14 cellular contexts compared by ENCODE assay signal in genomic region chr10:90993340-90993739, GRCh38.
DNase-seq lines count a peak whose midpoint lies in the region; ATAC-seq and TF ChIP-seq lines count a peak whose summit lies in the region.
"Had no signal": no experiment of that assay in that cellular context is flagged by ENCODE, and none has a peak within 500 bp of the region (broad histone marks: within the 10 kb centered on the region; RNA-seq: fewer than 3 reads in every experiment).

No MANE protein-coding gene starts in this region.

- no peaks in the 10 kb centered on the region for H3K36me3 ChIP-seq in CD8-positive, alpha-beta memory T cell (ENCODE audit: insufficient read depth, low read length)
- H3K36me3 ChIP-seq: BE2C, transverse colon had no signal

- H3K27ac Mint-ChIP-seq in CD8-positive, alpha-beta memory T cell: no peak overlapping the region

- no peaks in the 10 kb centered on the region for H3K4me1 ChIP-seq in CD8-positive, alpha-beta memory T cell (ENCODE audit: insufficient read depth, low read length)
- H3K4me1 ChIP-seq: transverse colon had no signal

- POLR2A ChIA-PET in CD8-positive, alpha-beta memory T cell (lab: Charles Lee): no interaction called here

- H3K4me1 Mint-ChIP-seq in CD8-positive, alpha-beta memory T cell: no peaks in the 10 kb centered on the region

- H3K9me3 ChIP-seq in CD8-positive, alpha-beta memory T cell (ENCODE audit: low read length): no peaks in the 10 kb centered on the region
- H3K9me3 ChIP-seq: BE2C, transverse colon had no signal

- no peaks in the 10 kb centered on the region for H3K27me3 ChIP-seq in CD8-positive, alpha-beta memory T cell (ENCODE audit: insufficient read depth, low read length, poor library complexity, severe bottlenecking)
- H3K27me3 ChIP-seq: BE2C had no signal

- peak overlapping the region; percentile 26 for H3K4me3 ChIP-seq in coronary artery
- no peak overlapping the region for H3K4me3 ChIP-seq in CD8-positive, alpha-beta memory T cell (ENCODE audit: low read length)
- H3K4me3 ChIP-seq: PC-9, transverse colon had no signal

- CTCF ChIA-PET in CD8-positive, alpha-beta memory T cell (lab: Charles Lee): interaction anchor here (1.1 kb wide), 1 partner anchor 257 kb away, joined by 3 read pairs; no protein-coding TSS in a partner anchor

- TF ChIP-seq CTCF in AG09319 (IDR thresholded peaks at IDR 0.05; ENCODE audit: low read depth, low read length) (no peak), coronary artery (IDR thresholded peaks at IDR 0.05) (no peak)

- no peak overlapping the region for H3K4me3 Mint-ChIP-seq in CD8-positive, alpha-beta memory T cell

- H3K27ac ChIP-seq in coronary artery: no peak overlapping the region
- no peak overlapping the region for H3K27ac ChIP-seq in CD8-positive, alpha-beta memory T cell (ENCODE audit: low read depth, low read length)
- H3K27ac ChIP-seq: PC-9, transverse colon had no signal

- peak; percentile 18 for DNase-seq in AG09319 (ENCODE audit: extremely low read depth, low read depth)
- no peak for DNase-seq in coronary artery (ENCODE audit: low spot score)
- DNase-seq in CD8-positive, alpha-beta memory T cell: no peak
- no peak for DNase-seq in DMS153 treated with DMSO at 0.1 percent for 48 hours (lab: John Stamatoyannopoulos, UW; ENCODE audit: unreplicated experiment)
- DNase-seq in UCSD-AML1 (lab: John Stamatoyannopoulos, UW; ENCODE audit: unreplicated experiment): no peak
- DNase-seq: BE2C, IMR-90, midbrain, NCI-H2107, PC-9, transverse colon had no signal

- H3K9me3 Mint-ChIP-seq in CD8-positive, alpha-beta memory T cell: no peaks in the 10 kb centered on the region

- ATAC-seq in GM18873 (IDR thresholded peaks at IDR 0.05; ENCODE audit: low FRiP score, unreplicated experiment) (peak; percentile 43), HG03378 (IDR thresholded peaks at IDR 0.05; ENCODE audit: unreplicated experiment) (peak; percentile 50), GM19455 (IDR thresholded peaks at IDR 0.05; ENCODE audit: unreplicated experiment) (no peak)

- peaks cover 6 to 13% of the 10 kb centered on the region in 2 donors for H3K27me3 Mint-ChIP-seq in CD8-positive, alpha-beta memory T cell

- no peaks in the 10 kb centered on the region for H3K36me3 Mint-ChIP-seq in CD8-positive, alpha-beta memory T cell
